39 cellular contexts compared by ENCODE assay signal in the genomic region with DNA sequence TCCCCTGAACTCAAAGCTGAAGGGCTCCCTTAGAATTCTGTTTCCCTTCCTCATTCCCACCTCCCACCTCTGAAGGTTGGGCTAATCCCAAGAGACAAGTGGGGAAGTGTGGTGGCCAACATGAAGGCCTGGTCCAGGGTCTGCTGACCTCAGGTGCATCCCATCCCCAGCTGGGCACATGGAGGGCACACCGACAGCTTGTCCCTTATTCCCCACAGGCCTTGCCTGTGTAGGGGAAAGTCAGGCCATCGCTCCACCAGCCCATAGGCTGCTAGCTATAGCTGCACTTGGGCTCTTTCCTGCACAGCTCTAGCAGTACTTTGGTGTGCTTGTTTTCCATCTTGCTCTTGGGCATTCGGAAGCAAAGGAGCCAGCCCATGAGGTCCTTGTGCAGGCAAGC.
"Had no signal": no experiment of that assay in that cellular context is flagged by ENCODE, and none has a peak within 500 bp of the region (broad histone marks: within the 10 kb centered on the region; RNA-seq: fewer than 3 reads in every experiment).

No MANE protein-coding gene starts in this region.

- H3K27ac Mint-ChIP-seq: activated naive CD4-positive, alpha-beta T cell treated with anti-CD3 and anti-CD28 coated beads for 36 hours; activated naive CD4-positive, alpha-beta T cell treated with anti-CD3 and anti-CD28 coated beads, Interleukin-2, amount 10 ng/mL, durations not matched to agents 7 days and 5 days; activated naive CD4-positive, alpha-beta T cell treated with anti-CD3 and anti-CD28 coated beads, Interleukin-2, amount 50 U/mL, for 24 hours; activated naive CD4-positive, alpha-beta T cell treated with anti-CD3 and anti-CD28 coated beads, Interleukin-2, amount 50 U/mL, for 72 hours; activated naive CD8-positive, alpha-beta T cell; activated naive CD8-positive, alpha-beta T cell treated with anti-CD3 and anti-CD28 coated beads for 36 hours; activated naive CD8-positive, alpha-beta T cell treated with anti-CD3 and anti-CD28 coated beads, Interleukin-2, amount 10 ng/mL, durations not matched to agents 7 days and 5 days; activated naive CD8-positive, alpha-beta T cell treated with anti-CD3 and anti-CD28 coated beads, Interleukin-2, amount 50 U/mL, for 24 hours; activated T-cell treated with anti-CD3 and anti-CD28 coated beads, Interleukin-2, amount 50 U/mL, for 24 hours; activated T-cell treated with anti-CD3 and anti-CD28 coated beads, Interleukin-2, amount 50 U/mL, for 72 hours; activated T-helper 1 cell treated with anti-CD3 and anti-CD28 coated beads, Interleukin-12 subunit alpha, Interleukin-12 subunit beta, Interleukin-2, Interleukin-4 antibody, amounts not matched to agents 30 ng/mL and 10 ng/mL and 1 ng/mL, durations not matched to agents 14 hours and 24 hours and 36 hours; activated T-helper 17 cell treated with anti-CD3 and anti-CD28 coated beads, Interleukin-2, amount 50 U/mL, for 72 hours; activated T-helper 2 cell treated with anti-CD3 and anti-CD28 coated beads, Interferon-gamma antibody, Interleukin-2, Interleukin-4, amounts not matched to agents 10 μg/mL and 5 μg/mL and 100 μg/mL, durations not matched to agents 14 hours and 24 hours and 36 hours; brain had no signal

- H3K4me3 ChIP-seq: adrenal gland, ascending aorta, body of pancreas, breast epithelium, cardiac muscle cell had no signal

- H3K36me3 ChIP-seq: adrenal gland, ascending aorta, brain microvascular endothelial cell, breast epithelium, cardiac muscle cell had no signal

- H3K4me1 Mint-ChIP-seq: activated naive CD4-positive, alpha-beta T cell treated with anti-CD3 and anti-CD28 coated beads, Interleukin-2, amount 10 ng/mL, durations not matched to agents 7 days and 5 days; activated naive CD4-positive, alpha-beta T cell treated with anti-CD3 and anti-CD28 coated beads, Interleukin-2, amount 50 U/mL, for 24 hours; activated naive CD8-positive, alpha-beta T cell treated with anti-CD3 and anti-CD28 coated beads for 36 hours; activated naive CD8-positive, alpha-beta T cell treated with anti-CD3 and anti-CD28 coated beads, Interleukin-2, amount 10 ng/mL, durations not matched to agents 7 days and 5 days; activated naive CD8-positive, alpha-beta T cell treated with anti-CD3 and anti-CD28 coated beads, Interleukin-2, amount 50 U/mL, for 24 hours; activated T-helper 17 cell treated with anti-CD3 and anti-CD28 coated beads, Interleukin-2, amount 50 U/mL, for 72 hours; brain; central memory CD8-positive, alpha-beta T cell had no signal

- H3K27me3 Mint-ChIP-seq: activated naive CD4-positive, alpha-beta T cell treated with anti-CD3 and anti-CD28 coated beads, Interleukin-2, amount 10 ng/mL, durations not matched to agents 7 days and 5 days; activated naive CD4-positive, alpha-beta T cell treated with anti-CD3 and anti-CD28 coated beads, Interleukin-2, amount 50 U/mL, for 24 hours; activated naive CD8-positive, alpha-beta T cell; activated naive CD8-positive, alpha-beta T cell treated with anti-CD3 and anti-CD28 coated beads for 36 hours; activated naive CD8-positive, alpha-beta T cell treated with anti-CD3 and anti-CD28 coated beads, Interleukin-2, amount 10 ng/mL, durations not matched to agents 7 days and 5 days; activated naive CD8-positive, alpha-beta T cell treated with anti-CD3 and anti-CD28 coated beads, Interleukin-2, amount 50 U/mL, for 24 hours; activated T-cell treated with anti-CD3 and anti-CD28 coated beads, Interleukin-2, amount 50 U/mL, for 24 hours; activated T-helper 17 cell treated with anti-CD3 and anti-CD28 coated beads, Interleukin-2, amount 50 U/mL, for 72 hours; central memory CD8-positive, alpha-beta T cell had no signal

- H3K36me3 Mint-ChIP-seq: activated naive CD4-positive, alpha-beta T cell treated with anti-CD3 and anti-CD28 coated beads, Interleukin-2, amount 10 ng/mL, durations not matched to agents 7 days and 5 days; activated naive CD4-positive, alpha-beta T cell treated with anti-CD3 and anti-CD28 coated beads, Interleukin-2, amount 50 U/mL, for 24 hours; activated naive CD8-positive, alpha-beta T cell; activated naive CD8-positive, alpha-beta T cell treated with anti-CD3 and anti-CD28 coated beads for 36 hours; activated naive CD8-positive, alpha-beta T cell treated with anti-CD3 and anti-CD28 coated beads, Interleukin-2, amount 10 ng/mL, durations not matched to agents 7 days and 5 days; brain had no signal

- H3K27ac ChIP-seq: adrenal gland, ascending aorta, body of pancreas, brain microvascular endothelial cell, breast epithelium, cardiac muscle cell had no signal

- H3K4me1 ChIP-seq: adrenal gland, ascending aorta, body of pancreas, breast epithelium had no signal

- DNase-seq: activated effector memory CD4-positive, alpha-beta T cell treated with anti-CD3 and anti-CD28 coated beads, Interleukin-2, amount 50 U/mL, for 16 hours; activated effector memory CD4-positive, alpha-beta T cell treated with Interleukin-2 at 50 U/mL for 16 hours; activated gamma-delta T cell; activated gamma-delta T cell treated with Interleukin-2 at 50 U/mL for 16 hours; activated naive CD4-positive, alpha-beta T cell; activated naive CD4-positive, alpha-beta T cell treated with anti-CD3 and anti-CD28 coated beads for 36 hours; activated naive CD4-positive, alpha-beta T cell treated with anti-CD3 and anti-CD28 coated beads, Interleukin-2, amount 10 ng/mL, durations not matched to agents 7 days and 5 days; activated naive CD4-positive, alpha-beta T cell treated with anti-CD3 and anti-CD28 coated beads, Interleukin-2, amount 50 U/mL, for 16 hours; activated naive CD4-positive, alpha-beta T cell treated with Interleukin-2 at 50 U/mL for 16 hours; activated naive CD8-positive, alpha-beta T cell treated with anti-CD3 and anti-CD28 coated beads for 36 hours; activated naive CD8-positive, alpha-beta T cell treated with anti-CD3 and anti-CD28 coated beads, Interleukin-2, amount 10 ng/mL, durations not matched to agents 7 days and 5 days; activated naive CD8-positive, alpha-beta T cell treated with anti-CD3 and anti-CD28 coated beads, Interleukin-2, amount 50 U/mL, for 24 hours; activated T-cell treated with anti-CD3 and anti-CD28 coated beads for 4 hours; activated T-cell treated with anti-CD3 and anti-CD28 coated beads, Interleukin-2, amount 50 U/mL, for 1 hour; activated T-cell treated with anti-CD3 and anti-CD28 coated beads, Interleukin-2, amount 50 U/mL, for 24 hours; activated T-cell treated with anti-CD3 and anti-CD28 coated beads, Interleukin-2, amount 50 U/mL, for 4 hours; activated T-cell treated with anti-CD3 and anti-CD28 coated beads, Interleukin-2, amount 50 U/mL, for 48 hours; activated T-cell treated with anti-CD3 and anti-CD28 coated beads, Interleukin-2, amount 50 U/mL, for 72 hours; adrenal gland; amniotic stem cell; amygdala; anterior cingulate cortex; aorta; body of pancreas; brain microvascular endothelial cell; caudate nucleus; central memory CD4-positive, alpha-beta T cell; cerebellar nuclear complex had no signal

- H3K9me3 ChIP-seq: adrenal gland, ascending aorta, body of pancreas had no signal

- H3K27me3 ChIP-seq: adrenal gland, ascending aorta, body of pancreas, brain microvascular endothelial cell, breast epithelium, cardiac muscle cell had no signal

- H3K4me3 Mint-ChIP-seq: activated naive CD4-positive, alpha-beta T cell treated with anti-CD3 and anti-CD28 coated beads for 36 hours; activated naive CD4-positive, alpha-beta T cell treated with anti-CD3 and anti-CD28 coated beads, Interleukin-2, amount 10 ng/mL, durations not matched to agents 7 days and 5 days; activated naive CD4-positive, alpha-beta T cell treated with anti-CD3 and anti-CD28 coated beads, Interleukin-2, amount 50 U/mL, for 24 hours; activated naive CD8-positive, alpha-beta T cell; activated naive CD8-positive, alpha-beta T cell treated with anti-CD3 and anti-CD28 coated beads for 36 hours; activated naive CD8-positive, alpha-beta T cell treated with anti-CD3 and anti-CD28 coated beads, Interleukin-2, amount 10 ng/mL, durations not matched to agents 7 days and 5 days; activated naive CD8-positive, alpha-beta T cell treated with anti-CD3 and anti-CD28 coated beads, Interleukin-2, amount 50 U/mL, for 24 hours; activated T-cell treated with anti-CD3 and anti-CD28 coated beads, Interleukin-2, amount 50 U/mL, for 24 hours; activated T-cell treated with anti-CD3 and anti-CD28 coated beads, Interleukin-2, amount 50 U/mL, for 4 hours; activated T-cell treated with anti-CD3 and anti-CD28 coated beads, Interleukin-2, amount 50 U/mL, for 72 hours; activated T-helper 1 cell treated with anti-CD3 and anti-CD28 coated beads, Interleukin-12 subunit alpha, Interleukin-12 subunit beta, Interleukin-2, Interleukin-4 antibody, amounts not matched to agents 30 ng/mL and 10 ng/mL and 1 ng/mL, durations not matched to agents 14 hours and 24 hours and 36 hours; activated T-helper 17 cell treated with anti-CD3 and anti-CD28 coated beads, Interleukin-2, amount 50 U/mL, for 72 hours; brain; central memory CD8-positive, alpha-beta T cell had no signal

- ATAC-seq: activated naive CD4-positive, alpha-beta T cell treated with anti-CD3 and anti-CD28 coated beads, Interleukin-2, amount 50 U/mL, for 72 hours; activated naive CD8-positive, alpha-beta T cell treated with anti-CD3 and anti-CD28 coated beads, Interleukin-2, amount 50 U/mL, for 24 hours; activated T-cell treated with anti-CD3 and anti-CD28 coated beads, Interleukin-2, amount 50 U/mL, for 4 hours; activated T-cell treated with anti-CD3 and anti-CD28 coated beads, Interleukin-2, amount 50 U/mL, for 72 hours; activated T-helper 17 cell treated with anti-CD3 and anti-CD28 coated beads, Interleukin-2, amount 50 U/mL, for 72 hours; body of pancreas had no signal
